ENCODE assay signal across 25 cellular contexts in the genomic region with DNA sequence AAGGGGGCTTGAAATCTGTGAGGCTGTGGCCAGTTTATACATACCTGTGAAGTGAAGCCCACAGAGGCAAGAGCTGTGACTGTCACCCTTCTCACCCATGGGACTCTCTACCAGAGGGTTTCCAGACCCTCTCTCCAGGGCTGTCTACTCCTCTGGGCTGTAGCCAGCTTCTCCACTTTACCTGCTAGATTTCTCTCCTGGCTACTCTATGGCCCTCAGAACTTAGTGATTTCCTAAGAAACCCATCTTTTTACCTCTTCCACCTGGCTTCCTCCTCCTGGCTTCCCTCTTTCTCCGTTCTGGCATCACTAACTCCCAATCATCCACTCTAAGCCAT.
"Had no signal": no experiment of that assay in that cellular context is flagged by ENCODE, and none has a peak within 500 bp of the region (broad histone marks: within the 10 kb centered on the region; RNA-seq: fewer than 3 reads in every experiment).

No MANE protein-coding gene starts in this region.

- ATAC-seq: activated CD4-positive, alpha-beta T cell treated with anti-CD3 and anti-CD28 coated beads for 36 hours; activated CD8-positive, alpha-beta memory T cell treated with anti-CD3 and anti-CD28 coated beads, Interleukin-2, amount 10 ng/mL, durations not matched to agents 7 days and 5 days; activated CD8-positive, alpha-beta T cell treated with anti-CD3 and anti-CD28 coated beads, Interleukin-2, amount 10 ng/mL, durations not matched to agents 7 days and 5 days; body of pancreas; effector memory CD8-positive, alpha-beta T cell had no signal

- H3K27me3 ChIP-seq: body of pancreas, heart left ventricle had no signal

- H3K4me1 ChIP-seq: body of pancreas, heart left ventricle had no signal

- H3K9me3 ChIP-seq: body of pancreas, esophagus squamous epithelium, heart left ventricle had no signal

- H3K36me3 ChIP-seq: esophagus squamous epithelium, heart left ventricle had no signal

- H3K36me3 Mint-ChIP-seq: activated CD4-positive, alpha-beta memory T cell treated with anti-CD3 and anti-CD28 coated beads for 36 hours; activated CD8-positive, alpha-beta memory T cell treated with anti-CD3 and anti-CD28 coated beads, Interleukin-2, amount 10 ng/mL, durations not matched to agents 7 days and 5 days; activated naive CD8-positive, alpha-beta T cell had no signal

- H3K27ac ChIP-seq: body of pancreas, esophagus squamous epithelium, heart left ventricle had no signal

- H3K27me3 Mint-ChIP-seq: activated naive CD8-positive, alpha-beta T cell had no signal

- H3K9me3 Mint-ChIP-seq: activated CD4-positive, alpha-beta memory T cell treated with anti-CD3 and anti-CD28 coated beads for 36 hours; activated CD4-positive, alpha-beta T cell treated with anti-CD3 and anti-CD28 coated beads, Interleukin-2, amount 10 ng/mL, durations not matched to agents 24 days and 14 days; activated naive CD4-positive, alpha-beta T cell treated with anti-CD3 and anti-CD28 coated beads for 36 hours; activated T-helper 1 cell treated with anti-CD3 and anti-CD28 coated beads, Interleukin-12 subunit alpha, Interleukin-12 subunit beta, Interleukin-2, Interleukin-4 antibody, amounts not matched to agents 30 ng/mL and 10 ng/mL and 1 ng/mL, durations not matched to agents 14 hours and 24 hours and 36 hours; activated T-helper 2 cell treated with anti-CD3 and anti-CD28 coated beads, Interferon-gamma antibody, Interleukin-2, Interleukin-4, amounts not matched to agents 10 μg/mL and 5 μg/mL and 100 μg/mL, durations not matched to agents 14 hours and 24 hours and 36 hours; effector memory CD8-positive, alpha-beta T cell had no signal

- H3K4me3 ChIP-seq: body of pancreas, esophagus squamous epithelium, heart left ventricle had no signal

- DNase-seq: activated CD4-positive, alpha-beta memory T cell treated with anti-CD3 and anti-CD28 coated beads for 36 hours; activated CD4-positive, alpha-beta T cell treated with anti-CD3 and anti-CD28 coated beads for 36 hours; activated CD4-positive, CD25-positive, alpha-beta regulatory T cell; activated CD4-positive, CD25-positive, alpha-beta regulatory T cell treated with anti-CD3 and anti-CD28 coated beads, Interleukin-2, amount 50 U/mL, for 72 hours; activated CD8-positive, alpha-beta memory T cell treated with anti-CD3 and anti-CD28 coated beads, Interleukin-2, amount 10 ng/mL, durations not matched to agents 7 days and 5 days; activated CD8-positive, alpha-beta memory T cell treated with anti-CD3 and anti-CD28 coated beads, Interleukin-2, amount 50 U/mL, for 4 hours; activated CD8-positive, alpha-beta T cell treated with anti-CD3 and anti-CD28 coated beads, Interleukin-2, amount 10 ng/mL, durations not matched to agents 7 days and 5 days; activated effector memory CD4-positive, alpha-beta T cell treated with anti-CD3 and anti-CD28 coated beads, Interleukin-2, amount 50 U/mL, for 16 hours; activated naive CD4-positive, alpha-beta T cell treated with anti-CD3 and anti-CD28 coated beads for 36 hours; activated T-cell treated with anti-CD3 and anti-CD28 coated beads, Interleukin-2, amount 50 U/mL, for 1 hour; activated T-cell treated with anti-CD3 and anti-CD28 coated beads, Interleukin-2, amount 50 U/mL, for 48 hours; amniotic stem cell; anterior cingulate cortex; body of pancreas; caudate nucleus; cortex of kidney; effector CD4-positive, alpha-beta T cell; effector memory CD8-positive, alpha-beta T cell; erythroblast; esophagus squamous epithelium; heart left ventricle had no signal

- H3K27ac Mint-ChIP-seq: activated CD4-positive, alpha-beta memory T cell treated with anti-CD3 and anti-CD28 coated beads for 36 hours; activated CD4-positive, alpha-beta T cell treated with anti-CD3 and anti-CD28 coated beads for 36 hours; activated CD4-positive, alpha-beta T cell treated with anti-CD3 and anti-CD28 coated beads, Interleukin-2, amount 10 ng/mL, durations not matched to agents 24 days and 14 days; activated CD8-positive, alpha-beta memory T cell treated with anti-CD3 and anti-CD28 coated beads, Interleukin-2, amount 10 ng/mL, durations not matched to agents 7 days and 5 days; activated CD8-positive, alpha-beta T cell treated with anti-CD3 and anti-CD28 coated beads, Interleukin-2, amount 10 ng/mL, durations not matched to agents 7 days and 5 days; activated naive CD4-positive, alpha-beta T cell treated with anti-CD3 and anti-CD28 coated beads for 36 hours; activated naive CD8-positive, alpha-beta T cell; activated T-helper 1 cell treated with anti-CD3 and anti-CD28 coated beads, Interleukin-12 subunit alpha, Interleukin-12 subunit beta, Interleukin-2, Interleukin-4 antibody, amounts not matched to agents 30 ng/mL and 10 ng/mL and 1 ng/mL, durations not matched to agents 14 hours and 24 hours and 36 hours; activated T-helper 2 cell treated with anti-CD3 and anti-CD28 coated beads, Interferon-gamma antibody, Interleukin-2, Interleukin-4, amounts not matched to agents 10 μg/mL and 5 μg/mL and 100 μg/mL, durations not matched to agents 14 hours and 24 hours and 36 hours; effector memory CD8-positive, alpha-beta T cell had no signal

- H3K4me3 Mint-ChIP-seq: activated CD4-positive, alpha-beta memory T cell treated with anti-CD3 and anti-CD28 coated beads for 36 hours; activated CD4-positive, alpha-beta T cell treated with anti-CD3 and anti-CD28 coated beads for 36 hours; activated CD4-positive, alpha-beta T cell treated with anti-CD3 and anti-CD28 coated beads, Interleukin-2, amount 10 ng/mL, durations not matched to agents 24 days and 14 days; activated CD8-positive, alpha-beta memory T cell treated with anti-CD3 and anti-CD28 coated beads, Interleukin-2, amount 10 ng/mL, durations not matched to agents 7 days and 5 days; activated CD8-positive, alpha-beta T cell treated with anti-CD3 and anti-CD28 coated beads, Interleukin-2, amount 10 ng/mL, durations not matched to agents 7 days and 5 days; activated naive CD4-positive, alpha-beta T cell treated with anti-CD3 and anti-CD28 coated beads for 36 hours; activated naive CD8-positive, alpha-beta T cell; activated T-helper 1 cell treated with anti-CD3 and anti-CD28 coated beads, Interleukin-12 subunit alpha, Interleukin-12 subunit beta, Interleukin-2, Interleukin-4 antibody, amounts not matched to agents 30 ng/mL and 10 ng/mL and 1 ng/mL, durations not matched to agents 14 hours and 24 hours and 36 hours; effector memory CD8-positive, alpha-beta T cell had no signal
